Comparison of ENCODE assay signal across 8 cellular contexts in the genomic region with DNA sequence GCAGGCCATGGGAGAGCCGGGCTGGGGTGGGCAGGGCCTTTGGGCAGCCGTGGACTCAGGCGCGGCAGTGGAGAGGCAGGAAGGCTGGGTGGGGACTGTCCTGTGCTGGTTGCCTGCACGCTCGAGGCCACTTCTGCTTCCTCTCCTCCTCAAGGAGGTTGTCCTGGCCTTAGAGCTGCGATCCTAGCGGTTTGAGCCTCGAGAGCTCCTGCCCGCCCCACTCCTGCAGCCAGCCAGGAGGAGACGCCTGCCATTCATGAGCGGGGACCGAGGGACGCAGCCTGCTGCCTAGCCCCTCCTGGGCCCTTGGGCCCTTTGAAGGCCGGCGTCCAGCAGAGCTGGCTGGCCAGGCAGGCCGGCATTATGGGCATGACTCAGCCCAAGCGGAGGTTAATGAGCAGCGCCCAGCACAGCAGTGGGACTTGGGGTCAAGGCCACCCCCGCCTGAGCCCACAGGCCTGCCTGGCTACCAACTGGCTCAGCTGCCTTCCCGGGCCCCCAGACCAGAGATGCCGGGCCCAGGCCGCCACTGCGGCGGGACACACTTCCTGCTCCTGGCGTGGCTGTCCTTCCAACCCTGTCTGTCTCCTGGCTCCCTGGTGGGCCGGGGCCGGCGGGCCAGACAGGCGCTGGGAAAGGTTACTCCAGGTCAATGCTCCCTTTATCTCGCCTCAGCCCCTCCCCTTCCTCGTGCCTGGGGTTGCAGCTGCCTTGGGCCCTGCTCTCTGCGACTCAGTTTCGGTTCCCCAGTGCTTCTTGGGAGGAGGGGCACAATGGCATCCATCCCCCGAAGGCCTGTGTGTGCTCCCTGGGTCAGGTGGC. TPM values are rescaled to one million over a fixed set of nuclear protein-coding genes. Genes with fewer than 3 reads are reported as not detected.
A peak's percentile ranks its signal among the peaks of the same experiment; 100 is the strongest.
DNase-seq lines count a peak whose midpoint lies in the region; ATAC-seq and TF ChIP-seq lines count a peak whose summit lies in the region.

No MANE protein-coding gene starts in this region.

- peak overlapping the region; percentile 54 for H3K27ac Mint-ChIP-seq in Calu3 (ENCODE audit: unreplicated experiment)
- H3K27ac Mint-ChIP-seq in stimulated activated effector memory CD8-positive, alpha-beta T cell treated with anti-CD3 and anti-CD28 coated beads, Interleukin-12 subunit alpha, Interleukin-12 subunit beta, amount 100 ng/mL, for 72 hours = peak overlapping the region; percentile 69

- in situ Hi-C loops in brain microvascular endothelial cell (cut with HindIII; ENCODE audit: low pct_ligation_motif_present, low sequenced_read_pairs) = no loop called here

- peak overlapping the region; percentile 15 for H3K4me3 ChIP-seq in brain microvascular endothelial cell (ENCODE audit: low read depth, low read length)

- peaks cover 3% of the 10 kb centered on the region for H3K9me3 Mint-ChIP-seq in Calu3 (ENCODE audit: low read depth, unreplicated experiment)
- H3K9me3 Mint-ChIP-seq in stimulated activated effector memory CD8-positive, alpha-beta T cell treated with anti-CD3 and anti-CD28 coated beads, Interleukin-12 subunit alpha, Interleukin-12 subunit beta, amount 100 ng/mL, for 72 hours = peaks cover under 1% of the 10 kb centered on the region

- no peaks in the 10 kb centered on the region for H3K36me3 ChIP-seq in brain microvascular endothelial cell (replicated peaks)

- TF ChIP-seq POLR2A in Raji (IDR thresholded peaks at IDR 0.05; ENCODE audit: insufficient read depth, low read depth, low read length) = peak; percentile 29; the same call in 1 of the 2 replicates

- BruUV-seq in Calu3 (replicated peaks; lab: Mats Ljungman, UMichigan) = no TSS peak

- peak overlapping the region; percentile 50 for H3K4me3 Mint-ChIP-seq in Calu3 (ENCODE audit: low read depth, unreplicated experiment)
- peak overlapping the region; percentile 64 for H3K4me3 Mint-ChIP-seq in stimulated activated effector memory CD8-positive, alpha-beta T cell treated with anti-CD3 and anti-CD28 coated beads, Interleukin-12 subunit alpha, Interleukin-12 subunit beta, amount 100 ng/mL, for 72 hours

- ATAC-seq in GM19328 (IDR thresholded peaks at IDR 0.05; ENCODE audit: unreplicated experiment) (peak; percentile 48), HG03439 (IDR thresholded peaks at IDR 0.05; ENCODE audit: unreplicated experiment) (peak; percentile 47), left colon (peak; percentile 15)
- no peak for ATAC-seq in stimulated activated effector memory CD8-positive, alpha-beta T cell treated with anti-CD3 and anti-CD28 coated beads, Interleukin-12 subunit alpha, Interleukin-12 subunit beta, amount 100 ng/mL, for 72 hours

- peaks cover 26% of the 10 kb centered on the region for H3K4me1 Mint-ChIP-seq in Calu3 (ENCODE audit: low read depth, unreplicated experiment)
- H3K4me1 Mint-ChIP-seq in stimulated activated effector memory CD8-positive, alpha-beta T cell treated with anti-CD3 and anti-CD28 coated beads, Interleukin-12 subunit alpha, Interleukin-12 subunit beta, amount 100 ng/mL, for 72 hours = peaks cover 34% of the 10 kb centered on the region

- TF ChIP-seq CTCF in Calu3 (IDR thresholded peaks at IDR 0.05; ENCODE audit: unreplicated experiment) = no peak
- no peak for TF ChIP-seq CTCF in brain microvascular endothelial cell (IDR thresholded peaks at IDR 0.05; ENCODE audit: low read depth, low read length, missing control alignments)

- peak overlapping the region; percentile 59 for H3K27ac ChIP-seq in brain microvascular endothelial cell

- peaks cover 49% of the 10 kb centered on the region for H3K36me3 Mint-ChIP-seq in Calu3 (ENCODE audit: insufficient read depth, unreplicated experiment)
- peaks cover 20% of the 10 kb centered on the region for H3K36me3 Mint-ChIP-seq in stimulated activated effector memory CD8-positive, alpha-beta T cell treated with anti-CD3 and anti-CD28 coated beads, Interleukin-12 subunit alpha, Interleukin-12 subunit beta, amount 100 ng/mL, for 72 hours

- DNase-seq in Calu3 = peak; percentile 36
- DNase-seq in brain microvascular endothelial cell = no peak
- peak; percentile 67 to 76 for DNase-seq in left colon
- DNase-seq in stimulated activated effector memory CD8-positive, alpha-beta T cell treated with anti-CD3 and anti-CD28 coated beads, Interleukin-12 subunit alpha, Interleukin-12 subunit beta, amount 100 ng/mL, for 72 hours (ENCODE audit: low spot score in 2 of 2) = no peak
- no peak for DNase-seq in KG1 (lab: John Stamatoyannopoulos, UW)

- intact Hi-C loops in Calu3 (cut with micrococcal nuclease; ENCODE audit: unreplicated experiment) = no loop called here
- intact Hi-C loops in left colon (cut with DNase I, micrococcal nuclease) = no loop called here

- H3K27me3 ChIP-seq in brain microvascular endothelial cell (replicated peaks) = no peaks in the 10 kb centered on the region

- CTCF ChIA-PET in Calu3 (lab: Charles Lee) = no interaction called here

- H3K27me3 Mint-ChIP-seq in Calu3 (ENCODE audit: unreplicated experiment) = no peaks in the 10 kb centered on the region

RNA-seq across cellular contexts. Expression of a gene that starts 1.8 kb away (rescaled TPM):
- 14.4 and 22.8 TPM in 2 replicates for total RNA-seq in Calu3 (2022)
- 10 to 100 TPM; 15.1 to 15.9 TPM for total RNA-seq in left colon

RNA-seq across cellular contexts. Expression of a gene that starts 2.3 kb away (rescaled TPM):
- total RNA-seq in Calu3 (2022) (371 and 407 TPM in 2 replicates), left colon (100 to 1,000 TPM; 200 to 203 TPM)

RNA-seq across cellular contexts. Expression of a gene that starts 37.6 kb away (rescaled TPM):
- 37.5 and 49.2 TPM in 2 replicates for total RNA-seq in Calu3 (2022)
- total RNA-seq in left colon = 1 to 10 TPM; 1.0 to 5.4 TPM

RNA-seq across cellular contexts. Expression of a gene that starts 38.8 kb away (rescaled TPM):
- total RNA-seq in Calu3 (2022) (24.6 and 27.4 TPM in 2 replicates), left colon (100 to 1,000 TPM; 170 to 270 TPM)

RNA-seq across cellular contexts. Expression of a gene that starts 52.9 kb away (rescaled TPM):
- total RNA-seq in Calu3 (2022) = 1.1 TPM in 1 of 2 replicates, not detected in the other
- 10 to 100 TPM in 1 of 2 donors, 1 to 10 TPM in 1; 1.1 to 14.2 TPM for total RNA-seq in left colon

Comparison
In these comparisons a context has a peak if more than half of its experiments do, and no peak if none do; other contexts are left out.
1. DNase-seq: peak in Calu3 (single experiment) and left colon (2 of 2); none in brain microvascular endothelial cell (single experiment), stimulated activated effector memory CD8-positive, alpha-beta T cell treated with anti-CD3 and anti-CD28 coated beads, Interleukin-12 subunit alpha, Interleukin-12 subunit beta, amount 100 ng/mL, for 72 hours (0 of 2) and KG1 (single experiment).